18 cellular contexts compared by ENCODE assay signal in genomic region chr16:69118994-69119393, GRCh38. TPM values are rescaled to one million over a fixed set of nuclear protein-coding genes. Genes with fewer than 3 reads are reported as not detected.
DNase-seq lines count a peak whose midpoint lies in the region; ATAC-seq, FAIRE-seq and TF ChIP-seq lines count a peak whose summit lies in the region.
"Had no signal": no experiment of that assay in that cellular context is flagged by ENCODE, and none has a peak within 500 bp of the region (broad histone marks: within the 10 kb centered on the region; RNA-seq: fewer than 3 reads in every experiment).

No MANE protein-coding gene starts in this region.

- TF ChIP-seq CTCF in PC-3 (conservative IDR thresholded peaks at IDR 0.05; ENCODE audit: low read depth, low read length), result no peak
- no peak for TF ChIP-seq CTCF in HepG2 (CRISPR knock-in tag; IDR thresholded peaks at IDR 0.05)
- TF ChIP-seq CTCF in upper lobe of right lung (IDR thresholded peaks at IDR 0.05), result no peak

- H3K4me1 ChIP-seq in PC-3 (ENCODE audit: insufficient read depth, low read length), result no peaks in the 10 kb centered on the region
- H3K4me1 ChIP-seq in HepG2 (ENCODE audit: insufficient read depth, low read length), result peaks cover 14% of the 10 kb centered on the region
- H3K4me1 ChIP-seq in upper lobe of right lung, result peaks cover 5% of the 10 kb centered on the region

- ATAC-seq in PC-3, result peak; percentile 5
- ATAC-seq in HepG2, result no peak
- ATAC-seq in upper lobe of right lung, result no peak
- ATAC-seq: GM12878 had no signal

- H3K9ac ChIP-seq in PC-3 (ENCODE audit: low read length) (no peak overlapping the region), HepG2 (ENCODE audit: insufficient read depth, low read depth, low read length) (no peak overlapping the region)
- H3K9ac ChIP-seq: BLaER1 had no signal

- H3K27ac ChIP-seq in PC-3 (ENCODE audit: low read length) (no peak overlapping the region), HepG2 (ENCODE audit: extremely low read length, insufficient read depth, low read length) (no peak overlapping the region), upper lobe of right lung (no peak overlapping the region)
- H3K27ac ChIP-seq: BLaER1, HL-60 had no signal

- H3K27me3 ChIP-seq in PC-3 (ENCODE audit: low read length) (no peaks in the 10 kb centered on the region), HepG2 (ENCODE audit: control insufficient read depth in 1 of 2, insufficient read depth in 2 of 2, low read length in 2 of 2) (no peaks in the 10 kb centered on the region), upper lobe of right lung (no peaks in the 10 kb centered on the region)
- H3K27me3 ChIP-seq: BLaER1 had no signal

- H3K9me3 ChIP-seq in PC-3 (ENCODE audit: low read length), result no peaks in the 10 kb centered on the region
- H3K9me3 ChIP-seq in HepG2 (ENCODE audit: low read length), result no peaks in the 10 kb centered on the region
- no peaks in the 10 kb centered on the region for H3K9me3 ChIP-seq in upper lobe of right lung
- H3K9me3 ChIP-seq: BLaER1 had no signal

- H2AFZ ChIP-seq in PC-3 (ENCODE audit: low read length), result no peak overlapping the region
- no peak overlapping the region for H2AFZ ChIP-seq in HepG2 (ENCODE audit: low read length)

- intact Hi-C loops in PC-3 (cut with micrococcal nuclease) (no loop called here), HepG2 (cut with micrococcal nuclease; ENCODE audit: unreplicated experiment) (no loop called here), posterior vena cava (cut with DNase I) (loop anchor here (10.0 kb wide), 2 partner anchors 214 to 264 kb away; no protein-coding TSS in a partner anchor), upper lobe of right lung (cut with DNase I) (loop anchor here (10.0 kb wide), 2 partner anchors 214 to 594 kb away; no protein-coding TSS in a partner anchor)

- POLR2A ChIA-PET in PC-3 (lab: Charles Lee; ENCODE audit: unreplicated experiment) (no interaction called here), HepG2 (lab: Yijun Ruan, JAX) (interaction anchor here (1.1 kb wide), 2 partner anchors 14 to 82 kb away, joined by 3 read pairs; partner anchors contain the start of gene HAS3)

- no peaks in the 10 kb centered on the region for H3K9me2 ChIP-seq in PC-3 (replicated peaks; ENCODE audit: low read length)

- no peak for TF ChIP-seq RAD21 in HepG2 (CRISPR knock-in tag; IDR thresholded peaks at IDR 0.05)

- no peak overlapping the region for H3K4me3 ChIP-seq in PC-3 (ENCODE audit: low read length)
- no peak overlapping the region for H3K4me3 ChIP-seq in HepG2 (replicated peaks in 1 of 3; ENCODE audit: insufficient read depth in 1 of 3, low read depth in 2 of 3, low read length in 3 of 3)
- H3K4me3 ChIP-seq in upper lobe of right lung, result no peak overlapping the region
- H3K4me3 ChIP-seq: BLaER1, GM12878 had no signal

- H3F3A ChIP-seq in PC-3 (ENCODE audit: low read length, unreplicated experiment), result peaks cover 10% of the 10 kb centered on the region

- H3K4me2 ChIP-seq in PC-3 (ENCODE audit: low read length) (no peak overlapping the region), HepG2 (ENCODE audit: low read depth, low read length) (no peak overlapping the region)
- H3K4me2 ChIP-seq: BLaER1 had no signal

- H3K36me3 ChIP-seq in PC-3 (ENCODE audit: low read depth, low read length), result peaks cover 24% of the 10 kb centered on the region
- H3K36me3 ChIP-seq in HepG2 (replicated peaks in 1 of 2; ENCODE audit: control insufficient read depth in 1 of 2, insufficient read depth in 2 of 2, low read length in 2 of 2), result peaks cover 19 to 43% of the 10 kb centered on the region in 2 experiments
- peaks cover 62% of the 10 kb centered on the region for H3K36me3 ChIP-seq in upper lobe of right lung

- H4K20me1 ChIP-seq in PC-3 (ENCODE audit: low read length) (no peaks in the 10 kb centered on the region), HepG2 (ENCODE audit: insufficient read depth, low read length) (no peaks in the 10 kb centered on the region)

- no peak for FAIRE-seq in HepG2 (lab: Jason Lieb, UNC)
- FAIRE-seq: GM12878 had no signal

- peaks cover 11% of the 10 kb centered on the region; the same call in 1 of the 2 replicates for H3K79me2 ChIP-seq in PC-3 (ENCODE audit: low read length)
- H3K79me2 ChIP-seq in HepG2 (ENCODE audit: insufficient read depth, low read length), result no peaks in the 10 kb centered on the region

- CTCF ChIA-PET in PC-3 (lab: Charles Lee) (interaction anchor here (1.0 kb wide), 1 partner anchor 216 kb away, joined by 4 read pairs; no protein-coding TSS in a partner anchor), HepG2 (lab: Yijun Ruan, JAX; ENCODE audit: low intra/inter-chr PET ratio, low total read pairs) (no interaction called here)

- DNase-seq in PC-3 (no peak), HepG2 (ENCODE audit: low spot score) (no peak), posterior vena cava (ENCODE audit: low spot score) (peak; percentile 35), upper lobe of right lung (peak; percentile 32), GDM1 (lab: John Stamatoyannopoulos, UW) (no peak)
- no peak for DNase-seq in activated CD4-positive, alpha-beta T cell treated with anti-CD3 and anti-CD28 coated beads for 48 hours
- no peak for DNase-seq in activated T-cell treated with anti-CD3 and anti-CD28 coated beads, Interleukin-2, amount 50 U/mL, for 1 hour
- DNase-seq: 8988T; Calu3; CD4-positive, alpha-beta memory T cell; DMS79 treated with DMSO at 0.1 percent for 48 hours; GOT3; H7; IMR-90 had no signal

- BruUV-seq in PC-3 (replicated peaks; lab: Mats Ljungman, UMichigan) (no TSS peak), HepG2 (replicated peaks; lab: Mats Ljungman, UMichigan) (no TSS peak)

- TF ChIP-seq POLR2A in HepG2 (IDR thresholded peaks at IDR 0.05; ENCODE audit: insufficient read depth in 1 of 2, low read depth in 2 of 2, low read length in 2 of 2), result no peak

- in situ Hi-C loops in HepG2 (cut with HindIII; ENCODE audit: extremely low pct_ligation_motif_present, low pct_unique_long_range_greater_than_20kb), result loop anchor here (25.0 kb wide), 1 partner anchor 407 kb away; no protein-coding TSS in a partner anchor

- 90% methylated on average over 2 of the region's 2 CpGs for WGBS in HepG2 (ENCODE audit: low lambda C conversion rate)

- TF ChIP-seq EP300 in HepG2 (IDR thresholded peaks at IDR 0.05; ENCODE audit: low read depth in 2 of 2, low read length in 2 of 2) (no peak), HepG2 (CRISPR knock-in tag; IDR thresholded peaks at IDR 0.05; ENCODE audit: borderline replicate concordance) (no peak)

RNA-seq across cellular contexts. Expression of gene CHTF8, which starts 13.4 kb away (rescaled TPM):
- total RNA-seq in PC-3 (2014; rRNA removed) (45.9 and 54.7 TPM in 2 replicates), HepG2 (2016; rRNA removed; fragmentation: Illumina TruSeq; extraction: Trizol) (37.2 and 64.1 TPM in 2 replicates), posterior vena cava (10 to 100 TPM; 55.0 to 67.0 TPM), upper lobe of right lung (97.3 TPM)
- 15.9 and 16.0 TPM in 2 replicates for total RNA-seq in HepG2 (2016; cell fraction: cytosol; rRNA removed; fragmentation: Illumina TruSeq; extraction: Trizol; ENCODE audit: low read depth)
- total RNA-seq in HepG2 (2016; cell fraction: insoluble cytoplasmic fraction; rRNA removed; fragmentation: Illumina TruSeq; extraction: Trizol), result 45.2 and 61.3 TPM in 2 replicates
- total RNA-seq in HepG2 (2016; cell fraction: membrane; rRNA removed; fragmentation: Illumina TruSeq; extraction: Trizol), result 36.4 and 42.2 TPM in 2 replicates
- total RNA-seq in HepG2 (2016; cell fraction: nucleus; rRNA removed; fragmentation: Illumina TruSeq; extraction: Trizol), result 25.4 and 28.1 TPM in 2 replicates
- 67.5 and 74.3 TPM in 2 replicates for polyA plus RNA-seq in HepG2 (2011; rRNA removed)
- polyA plus RNA-seq in HepG2 (2011; cell fraction: cytosol; rRNA removed), result 71.6 and 77.6 TPM in 2 replicates
- 34.1 and 36.4 TPM in 2 replicates for polyA plus RNA-seq in HepG2 (2011; cell fraction: nucleus; rRNA removed)
- 47.0 and 51.3 TPM in 2 replicates for polyA plus RNA-seq in HepG2 (2012)
- polyA plus RNA-seq in HepG2 (2016; cell fraction: cytosol; fragmentation: Illumina TruSeq; extraction: Trizol; ENCODE audit: low read depth), result 18.3 and 28.8 TPM in 2 replicates
- 123 and 124 TPM in 2 replicates for polyA plus RNA-seq in HepG2 (2016; cell fraction: insoluble cytoplasmic fraction; fragmentation: Illumina TruSeq; extraction: Trizol; ENCODE audit: low read depth)
- polyA plus RNA-seq in HepG2 (2016; cell fraction: membrane; fragmentation: Illumina TruSeq; extraction: Trizol; ENCODE audit: low read depth), result 44.9 and 57.1 TPM in 2 replicates
- 55.2 and 67.8 TPM in 2 replicates for polyA plus RNA-seq in HepG2 (2016; cell fraction: nucleus; fragmentation: Illumina TruSeq; extraction: Trizol; ENCODE audit: insufficient read depth, low read depth)
- 127 and 272 TPM in 2 replicates for polyA minus RNA-seq in HepG2 (2011; rRNA and poly(A)+ RNA removed; ENCODE audit: low replicate concordance)
- 48.2 and 50.4 TPM in 2 replicates for polyA minus RNA-seq in HepG2 (2011; cell fraction: cytosol; rRNA and poly(A)+ RNA removed)
- 17.3 and 20.1 TPM in 2 replicates for polyA minus RNA-seq in HepG2 (2011; cell fraction: nucleus; rRNA and poly(A)+ RNA removed)

RNA-seq across cellular contexts. Expression of gene UTP4, which starts 13.5 kb away (rescaled TPM):
- total RNA-seq in PC-3 (2014; rRNA removed) (26.4 and 26.9 TPM in 2 replicates), HepG2 (2016; rRNA removed; fragmentation: Illumina TruSeq; extraction: Trizol) (30.0 and 57.1 TPM in 2 replicates), posterior vena cava (10 to 100 TPM; 32.8 to 36.9 TPM), upper lobe of right lung (36.5 TPM)
- 37.9 and 40.6 TPM in 2 replicates for total RNA-seq in HepG2 (2016; cell fraction: cytosol; rRNA removed; fragmentation: Illumina TruSeq; extraction: Trizol; ENCODE audit: low read depth)
- total RNA-seq in HepG2 (2016; cell fraction: insoluble cytoplasmic fraction; rRNA removed; fragmentation: Illumina TruSeq; extraction: Trizol), result 26.3 and 63.5 TPM in 2 replicates
- total RNA-seq in HepG2 (2016; cell fraction: membrane; rRNA removed; fragmentation: Illumina TruSeq; extraction: Trizol), result 33.1 and 34.6 TPM in 2 replicates
- total RNA-seq in HepG2 (2016; cell fraction: nucleus; rRNA removed; fragmentation: Illumina TruSeq; extraction: Trizol), result 37.9 and 38.1 TPM in 2 replicates
- 85.8 and 91.2 TPM in 2 replicates for polyA plus RNA-seq in HepG2 (2011; rRNA removed)
- polyA plus RNA-seq in HepG2 (2011; cell fraction: cytosol; rRNA removed), result 70.4 and 88.9 TPM in 2 replicates
- 58.2 and 63.9 TPM in 2 replicates for polyA plus RNA-seq in HepG2 (2011; cell fraction: nucleus; rRNA removed)
- polyA plus RNA-seq in HepG2 (2012), result 65.9 and 68.1 TPM in 2 replicates
- polyA plus RNA-seq in HepG2 (2016; cell fraction: cytosol; fragmentation: Illumina TruSeq; extraction: Trizol; ENCODE audit: low read depth), result 21.9 and 27.0 TPM in 2 replicates
- polyA plus RNA-seq in HepG2 (2016; cell fraction: insoluble cytoplasmic fraction; fragmentation: Illumina TruSeq; extraction: Trizol; ENCODE audit: low read depth), result 119 and 121 TPM in 2 replicates
- 30.9 and 36.3 TPM in 2 replicates for polyA plus RNA-seq in HepG2 (2016; cell fraction: membrane; fragmentation: Illumina TruSeq; extraction: Trizol; ENCODE audit: low read depth)
- 71.6 and 78.5 TPM in 2 replicates for polyA plus RNA-seq in HepG2 (2016; cell fraction: nucleus; fragmentation: Illumina TruSeq; extraction: Trizol; ENCODE audit: insufficient read depth, low read depth)
- polyA minus RNA-seq in HepG2 (2011; rRNA and poly(A)+ RNA removed; ENCODE audit: low replicate concordance), result 126 and 208 TPM in 2 replicates
- polyA minus RNA-seq in HepG2 (2011; cell fraction: cytosol; rRNA and poly(A)+ RNA removed), result 51.0 and 51.2 TPM in 2 replicates
- polyA minus RNA-seq in HepG2 (2011; cell fraction: nucleus; rRNA and poly(A)+ RNA removed), result 59.6 and 65.4 TPM in 2 replicates

RNA-seq across cellular contexts. Expression of gene HAS3, which starts 13.5 kb away (rescaled TPM):
- total RNA-seq in PC-3 (2014; rRNA removed) (92.5 and 153 TPM in 2 replicates), HepG2 (2016; rRNA removed; fragmentation: Illumina TruSeq; extraction: Trizol) (0.04 TPM in 1 of 2 replicates, not detected in the other), posterior vena cava (1 to 10 TPM in 1 of 2 donors, under 1 TPM in 1; 0.88 to 1.3 TPM), upper lobe of right lung (8.2 TPM)
- total RNA-seq in HepG2 (2016; cell fraction: cytosol; rRNA removed; fragmentation: Illumina TruSeq; extraction: Trizol; ENCODE audit: low read depth), result 0.09 TPM in 1 of 2 replicates, not detected in the other
- total RNA-seq in HepG2 (2016; cell fraction: insoluble cytoplasmic fraction; rRNA removed; fragmentation: Illumina TruSeq; extraction: Trizol), result 0.13 and 0.36 TPM in 2 replicates
- total RNA-seq in HepG2 (2016; cell fraction: membrane; rRNA removed; fragmentation: Illumina TruSeq; extraction: Trizol), result 0.14 and 0.19 TPM in 2 replicates
- 0.19 and 0.22 TPM in 2 replicates for total RNA-seq in HepG2 (2016; cell fraction: nucleus; rRNA removed; fragmentation: Illumina TruSeq; extraction: Trizol)
- 0.30 and 0.64 TPM in 2 replicates for polyA plus RNA-seq in HepG2 (2011; rRNA removed)
- polyA plus RNA-seq in HepG2 (2011; cell fraction: cytosol; rRNA removed), result 0.28 and 0.32 TPM in 2 replicates
- 1.3 and 1.4 TPM in 2 replicates for polyA plus RNA-seq in HepG2 (2011; cell fraction: nucleus; rRNA removed)
- 0.47 and 0.52 TPM in 2 replicates for polyA plus RNA-seq in HepG2 (2012)
- 0.10 TPM in 1 of 2 replicates, not detected in the other for polyA plus RNA-seq in HepG2 (2016; cell fraction: cytosol; fragmentation: Illumina TruSeq; extraction: Trizol; ENCODE audit: low read depth)
- polyA plus RNA-seq in HepG2 (2016; cell fraction: insoluble cytoplasmic fraction; fragmentation: Illumina TruSeq; extraction: Trizol; ENCODE audit: low read depth), result 0.09 and 0.12 TPM in 2 replicates
- polyA plus RNA-seq in HepG2 (2016; cell fraction: membrane; fragmentation: Illumina TruSeq; extraction: Trizol; ENCODE audit: low read depth), result 0.08 and 0.29 TPM in 2 replicates
- polyA plus RNA-seq in HepG2 (2016; cell fraction: nucleus; fragmentation: Illumina TruSeq; extraction: Trizol; ENCODE audit: insufficient read depth, low read depth), result 0.79 and 0.96 TPM in 2 replicates
- 1.4 and 2.2 TPM in 2 replicates for polyA minus RNA-seq in HepG2 (2011; rRNA and poly(A)+ RNA removed; ENCODE audit: low replicate concordance)
- 0.30 TPM in 1 of 2 replicates, not detected in the other for polyA minus RNA-seq in HepG2 (2011; cell fraction: cytosol; rRNA and poly(A)+ RNA removed)
- 0.99 and 1.4 TPM in 2 replicates for polyA minus RNA-seq in HepG2 (2011; cell fraction: nucleus; rRNA and poly(A)+ RNA removed)
- polyA plus RNA-seq: CD14-positive monocyte had no signal

Comparison
In these comparisons a context has a peak if more than half of its experiments do, and no peak if none do; other contexts are left out.
1. DNase-seq: peak in posterior vena cava (single experiment) and upper lobe of right lung (single experiment); none in PC-3 (single experiment), HepG2 (single experiment), GDM1 (single experiment), activated CD4-positive, alpha-beta T cell treated with anti-CD3 and anti-CD28 coated beads for 48 hours (single experiment) and activated T-cell treated with anti-CD3 and anti-CD28 coated beads, Interleukin-2, amount 50 U/mL, for 1 hour (single experiment).
2. RNA of gene HAS3, which starts 13.5 kb away (total RNA-seq): 92.5 to 153 TPM in PC-3; 8.2 TPM in upper lobe of right lung (single experiment), 0.88 to 1.3 TPM in posterior vena cava and 0.04 to 0.36 TPM in HepG2; every median in the first group is over 10 times any median in the second.
3. intact Hi-C loops: an anchor here in posterior vena cava (10.0 kb wide) and upper lobe of right lung (10.0 kb wide); none called in PC-3 and HepG2.